In genomic region chr5:69042915-69043795, GRCh38 we compare ENCODE assay signal across 1 cellular context.
TF ChIP-seq lines count a peak whose summit lies in the region.

No MANE protein-coding gene starts in this region.

TF ChIP-seq in HepG2, 621 proteins besides CTCF, POLR2A, EP300 and RAD21 (continued from another document and continues in another):
- TF ChIP-seq FUBP1 (CRISPR knock-in tag; IDR thresholded peaks at IDR 0.05; ENCODE audit: borderline replicate concordance): no peak
- TF ChIP-seq MNT (IDR thresholded peaks at IDR 0.05): no peak
- peak; percentile 51; the same call in 1 of the 2 replicates for TF ChIP-seq SAP130 (CRISPR knock-in tag; IDR thresholded peaks at IDR 0.05; ENCODE audit: low read depth)
- no peak for TF ChIP-seq SKIL (CRISPR knock-in tag; IDR thresholded peaks at IDR 0.05; ENCODE audit: borderline replicate concordance)
- TF ChIP-seq ZKSCAN8 (CRISPR knock-in tag; IDR thresholded peaks at IDR 0.05; ENCODE audit: borderline replicate concordance): 0 out of 2 replicates have a peak, but pooled peaks have one; percentile 48
- TF ChIP-seq ZNF580 (CRISPR knock-in tag; IDR thresholded peaks at IDR 0.05; ENCODE audit: borderline replicate concordance, low read depth): peak; percentile 64; the same call in 1 of the 2 replicates
- no peak for TF ChIP-seq IRX3 (CRISPR knock-in tag; IDR thresholded peaks at IDR 0.05; ENCODE audit: borderline replicate concordance, low read depth)
- TF ChIP-seq ZNF766 (CRISPR knock-in tag; IDR thresholded peaks at IDR 0.05; ENCODE audit: borderline replicate concordance): no peak
- TF ChIP-seq ZNF280D (CRISPR knock-in tag; IDR thresholded peaks at IDR 0.05): no peak
- no peak for TF ChIP-seq ATRX (CRISPR knock-in tag; IDR thresholded peaks at IDR 0.05; ENCODE audit: borderline replicate concordance)
- no peak for TF ChIP-seq HES4 (CRISPR knock-in tag; IDR thresholded peaks at IDR 0.05; ENCODE audit: borderline replicate concordance)
- no peak for TF ChIP-seq TAF1 (CRISPR knock-in tag; IDR thresholded peaks at IDR 0.05)
- no peak for TF ChIP-seq RFX1 (IDR thresholded peaks at IDR 0.05)
- no peak for TF ChIP-seq NRL (CRISPR knock-in tag; IDR thresholded peaks at IDR 0.05; ENCODE audit: borderline replicate concordance)
- peak; percentile 42; the same call in 1 of the 2 replicates for TF ChIP-seq ZGPAT (CRISPR knock-in tag; IDR thresholded peaks at IDR 0.05)
- TF ChIP-seq KLF12 (CRISPR knock-in tag; IDR thresholded peaks at IDR 0.05; ENCODE audit: borderline replicate concordance): 0 out of 2 replicates have a peak, but pooled peaks have one; percentile 37
- TF ChIP-seq KMT2A (CRISPR knock-in tag; IDR thresholded peaks at IDR 0.05): no peak; the same call in 1 of the 2 replicates
- TF ChIP-seq ZZZ3 (CRISPR knock-in tag; IDR thresholded peaks at IDR 0.05; ENCODE audit: borderline replicate concordance): no peak
- peak; percentile 21; the same call in 1 of the 2 replicates for TF ChIP-seq ZNF556 (CRISPR knock-in tag; IDR thresholded peaks at IDR 0.05; ENCODE audit: borderline replicate concordance)
- no peak for TF ChIP-seq ZBTB21 (CRISPR knock-in tag; IDR thresholded peaks at IDR 0.05)
- no peak for TF ChIP-seq DDIT3 (CRISPR knock-in tag; IDR thresholded peaks at IDR 0.05)
- no peak for TF ChIP-seq SNRNP70 (IDR thresholded peaks at IDR 0.05; ENCODE audit: low read depth, low read length)
- no peak for TF ChIP-seq CEBPZ (IDR thresholded peaks at IDR 0.05; ENCODE audit: low read length)
- no peak for TF ChIP-seq TEAD3 (CRISPR knock-in tag; optimal IDR thresholded peaks at IDR 0.05; ENCODE audit: borderline replicate concordance)
- TF ChIP-seq MZF1 (CRISPR knock-in tag; IDR thresholded peaks at IDR 0.05; ENCODE audit: borderline replicate concordance): no peak
- no peak for TF ChIP-seq NCOA2 (CRISPR knock-in tag; IDR thresholded peaks at IDR 0.05)
- no peak for TF ChIP-seq CREBL2 (CRISPR knock-in tag; IDR thresholded peaks at IDR 0.05; ENCODE audit: borderline replicate concordance)
- no peak for TF ChIP-seq TARDBP (CRISPR knock-in tag; IDR thresholded peaks at IDR 0.05)
- no peak for TF ChIP-seq FOXM1 (CRISPR knock-in tag; IDR thresholded peaks at IDR 0.05)
- no peak for TF ChIP-seq AKAP8 (CRISPR knock-in tag; IDR thresholded peaks at IDR 0.05)
- no peak for TF ChIP-seq TBL1XR1 (IDR thresholded peaks at IDR 0.05; ENCODE audit: borderline replicate concordance, low read length, partially characterized antibody)
- no peak for TF ChIP-seq ZNF816 (CRISPR knock-in tag; IDR thresholded peaks at IDR 0.05; ENCODE audit: borderline replicate concordance)
- TF ChIP-seq LBX2 (CRISPR knock-in tag; IDR thresholded peaks at IDR 0.05; ENCODE audit: borderline replicate concordance): no peak
- no peak for TF ChIP-seq ZBTB4 (CRISPR knock-in tag; IDR thresholded peaks at IDR 0.05; ENCODE audit: borderline replicate concordance)
- 0 out of 2 replicates have a peak, but pooled peaks have one; percentile 47 for TF ChIP-seq TGIF2 (CRISPR knock-in tag; IDR thresholded peaks at IDR 0.05)
- TF ChIP-seq ZFP62 (CRISPR knock-in tag; IDR thresholded peaks at IDR 0.05): no peak
- no peak for TF ChIP-seq MTA3 (CRISPR knock-in tag; IDR thresholded peaks at IDR 0.05)
- peak; percentile 71 for TF ChIP-seq YY1 (IDR thresholded peaks at IDR 0.05; ENCODE audit: insufficient read depth, insufficient replicate concordance, low read depth, low read length)
- peak; percentile 88 for TF ChIP-seq ELF1 (CRISPR knock-in tag; IDR thresholded peaks at IDR 0.05)
- no peak for TF ChIP-seq ZKSCAN1 (IDR thresholded peaks at IDR 0.05; ENCODE audit: low read length)
- TF ChIP-seq PTBP1 (IDR thresholded peaks at IDR 0.05; ENCODE audit: low read depth, low read length, poor library complexity, severe bottlenecking): no peak
- TF ChIP-seq AGO2 (optimal IDR thresholded peaks at IDR 0.05; ENCODE audit: low read depth, low read length): no peak
- TF ChIP-seq ELF4 (CRISPR knock-in tag; IDR thresholded peaks at IDR 0.05; ENCODE audit: borderline replicate concordance): peak; percentile 71
